ENCODE assay signal across 8 cellular contexts in genomic region chr22:24434472-24435322, GRCh38.
A peak's percentile ranks its signal among the peaks of the same experiment; 100 is the strongest.
DNase-seq lines count a peak whose midpoint lies in the region; ATAC-seq and TF ChIP-seq lines count a peak whose summit lies in the region.

No MANE protein-coding gene starts in this region.

- no peak overlapping the region for H3K4me3 ChIP-seq in WERI-Rb-1 (ENCODE audit: low read depth, low read length)

- H3K27me3 ChIP-seq in WERI-Rb-1 (ENCODE audit: insufficient read depth, low read depth, severe bottlenecking): no peaks in the 10 kb centered on the region

- H3K27ac ChIP-seq in WERI-Rb-1: no peak overlapping the region

- DNase-seq in SIG-M5 treated with dmso at 0.1 percent for 504 hours (lab: John Stamatoyannopoulos, UW; ENCODE audit: unreplicated experiment): peak; percentile 94
- DNase-seq in activated naive CD4-positive, alpha-beta T cell treated with anti-CD3 and anti-CD28 coated beads, Interleukin-2, amount 50 U/mL, for 16 hours: peak; percentile 59
- peak; percentile 70 to 71 for DNase-seq in memory B cell (ENCODE audit: low spot score in 2 of 2)
- peak; percentile 65 to 86 for DNase-seq in stimulated activated effector memory CD8-positive, alpha-beta T cell treated with anti-CD3 and anti-CD28 coated beads, Interleukin-12 subunit alpha, Interleukin-12 subunit beta, amount 100 ng/mL, for 72 hours (ENCODE audit: low spot score in 2 of 2)
- DNase-seq in WERI-Rb-1: no peak
- no peak for DNase-seq in HuH-7 (ENCODE audit: low spot score)

- no peak for TF ChIP-seq CTCF in WERI-Rb-1 (IDR thresholded peaks at IDR 0.05; ENCODE audit: low read depth, low read length)

- no peaks in the 10 kb centered on the region for H3K27me3 Mint-ChIP-seq in memory B cell

- no peaks in the 10 kb centered on the region for H3K9me3 ChIP-seq in WERI-Rb-1 (ENCODE audit: severe bottlenecking)

- H3K27ac Mint-ChIP-seq in memory B cell: peak overlapping the region; percentile 97
- H3K27ac Mint-ChIP-seq in stimulated activated effector memory CD8-positive, alpha-beta T cell treated with anti-CD3 and anti-CD28 coated beads, Interleukin-12 subunit alpha, Interleukin-12 subunit beta, amount 100 ng/mL, for 72 hours: peak overlapping the region; percentile 98

- no peaks in the 10 kb centered on the region for H3K9me3 Mint-ChIP-seq in memory B cell
- H3K9me3 Mint-ChIP-seq in stimulated activated effector memory CD8-positive, alpha-beta T cell treated with anti-CD3 and anti-CD28 coated beads, Interleukin-12 subunit alpha, Interleukin-12 subunit beta, amount 100 ng/mL, for 72 hours: no peaks in the 10 kb centered on the region

- peak overlapping the region; percentile 78 for H3K4me3 Mint-ChIP-seq in memory B cell
- H3K4me3 Mint-ChIP-seq in stimulated activated effector memory CD8-positive, alpha-beta T cell treated with anti-CD3 and anti-CD28 coated beads, Interleukin-12 subunit alpha, Interleukin-12 subunit beta, amount 100 ng/mL, for 72 hours: peak overlapping the region; percentile 71

- H3K36me3 ChIP-seq in WERI-Rb-1: no peaks in the 10 kb centered on the region

- ATAC-seq in GM18498 (IDR thresholded peaks at IDR 0.05; ENCODE audit: unreplicated experiment): peak; percentile 68
- ATAC-seq in HG02852 (IDR thresholded peaks at IDR 0.05; ENCODE audit: unreplicated experiment): peak; percentile 34
- ATAC-seq in memory B cell (ENCODE audit: low read depth): peak; percentile 80
- peak; percentile 84 for ATAC-seq in stimulated activated effector memory CD8-positive, alpha-beta T cell treated with anti-CD3 and anti-CD28 coated beads, Interleukin-12 subunit alpha, Interleukin-12 subunit beta, amount 100 ng/mL, for 72 hours

- peaks cover 57% of the 10 kb centered on the region for H3K4me1 Mint-ChIP-seq in memory B cell
- peaks cover 84% of the 10 kb centered on the region for H3K4me1 Mint-ChIP-seq in stimulated activated effector memory CD8-positive, alpha-beta T cell treated with anti-CD3 and anti-CD28 coated beads, Interleukin-12 subunit alpha, Interleukin-12 subunit beta, amount 100 ng/mL, for 72 hours

- peaks cover 4% of the 10 kb centered on the region for H3K36me3 Mint-ChIP-seq in memory B cell
- H3K36me3 Mint-ChIP-seq in stimulated activated effector memory CD8-positive, alpha-beta T cell treated with anti-CD3 and anti-CD28 coated beads, Interleukin-12 subunit alpha, Interleukin-12 subunit beta, amount 100 ng/mL, for 72 hours: peaks cover 67% of the 10 kb centered on the region

Comparison
In these comparisons a context has a peak if more than half of its experiments do, and no peak if none do; other contexts are left out.
1. ATAC-seq: peak in every context shown above with its lines; median percentile 84 in stimulated activated effector memory CD8-positive, alpha-beta T cell treated with anti-CD3 and anti-CD28 coated beads, Interleukin-12 subunit alpha, Interleukin-12 subunit beta, amount 100 ng/mL, for 72 hours; 80 in memory B cell; 68 in GM18498; 34 in HG02852.
2. DNase-seq: peak in SIG-M5 treated with dmso at 0.1 percent for 504 hours (single experiment), activated naive CD4-positive, alpha-beta T cell treated with anti-CD3 and anti-CD28 coated beads, Interleukin-2, amount 50 U/mL, for 16 hours (single experiment), memory B cell (2 of 2) and stimulated activated effector memory CD8-positive, alpha-beta T cell treated with anti-CD3 and anti-CD28 coated beads, Interleukin-12 subunit alpha, Interleukin-12 subunit beta, amount 100 ng/mL, for 72 hours (2 of 2); none in WERI-Rb-1 (single experiment) and HuH-7 (single experiment).